In genomic region chr11:66889974-66890373, GRCh38 we compare ENCODE assay signal across 23 cellular contexts. TPM values are rescaled to one million over a fixed set of nuclear protein-coding genes. Genes with fewer than 3 reads are reported as not detected.
DNase-seq lines count a peak whose midpoint lies in the region; ATAC-seq, FAIRE-seq and TF ChIP-seq lines count a peak whose summit lies in the region.
"Had no signal": no experiment of that assay in that cellular context is flagged by ENCODE, and none has a peak within 500 bp of the region (broad histone marks: within the 10 kb centered on the region; RNA-seq: fewer than 3 reads in every experiment).

No MANE protein-coding gene starts in this region.

- ATAC-seq in A549 (no peak), HG03135 (IDR thresholded peaks at IDR 0.05; ENCODE audit: unreplicated experiment) (no peak), natural killer cell (no peak)
- ATAC-seq: upper lobe of right lung had no signal

- TF ChIP-seq EP300 in A549 (IDR thresholded peaks at IDR 0.05) (no peak), Ishikawa (IDR thresholded peaks at IDR 0.05; ENCODE audit: borderline replicate concordance) (peak; percentile 76)

- no peak overlapping the region for H3K27ac Mint-ChIP-seq in natural killer cell
- H3K27ac Mint-ChIP-seq: progenitor cell of endocrine pancreas had no signal

- H3K36me3 Mint-ChIP-seq in natural killer cell = no peaks in the 10 kb centered on the region

- intact Hi-C loops in testis (cut with DNase I; ENCODE audit: low total_unique reads) (no loop called here), natural killer cell (cut with micrococcal nuclease) (no loop called here)

- POLR2A ChIA-PET in A549 (lab: Yijun Ruan, JAX) = no interaction called here

- DNase-seq in A549 (ENCODE audit: low read depth in 1 of 2, low spot score in 1 of 2) (no peak), adipocyte (ENCODE audit: low read depth) (peak; percentile 50), myocyte (ENCODE audit: low read depth) (peak; percentile 17), testis (no peak), natural killer cell (no peak), GM19240 (ENCODE audit: insufficient read length, low spot score) (no peak)
- DNase-seq: 8988T; activated CD4-positive, alpha-beta T cell treated with anti-CD3 and anti-CD28 coated beads, Interleukin-2, amount 50 U/mL, for 48 hours; activated CD4-positive, CD25-positive, alpha-beta regulatory T cell; activated CD8-positive, alpha-beta memory T cell treated with anti-CD3 and anti-CD28 coated beads, Interleukin-2, amount 50 U/mL, for 4 hours; DND-41; effector CD4-positive, alpha-beta T cell; NCI-H1105 treated with DMSO at 0.1 percent for 48 hours; NCI-H2029 treated with DMSO at 0.1 percent for 48 hours; NCI-H2227 treated with DMSO at 0.1 percent for 48 hours; substantia nigra; T1000; upper lobe of right lung had no signal

- H3K4me1 ChIP-seq in A549 (peaks cover 86% of the 10 kb centered on the region), adipocyte (ENCODE audit: control insufficient read depth, insufficient read depth, low read length) (peaks cover 32% of the 10 kb centered on the region), testis (no peaks in the 10 kb centered on the region)
- H3K4me1 ChIP-seq: upper lobe of right lung had no signal

- H3K4me1 Mint-ChIP-seq in natural killer cell = no peaks in the 10 kb centered on the region

- H3K27ac ChIP-seq in A549 (peak overlapping the region; percentile 95 to 97), testis (no peak overlapping the region)
- H3K27ac ChIP-seq: upper lobe of right lung had no signal

- CTCF ChIA-PET in A549 (lab: Yijun Ruan, JAX) = interaction anchor here (1.9 kb wide), 1 partner anchor 86 kb away, joined by 7 read pairs; the partner anchor contains the start of gene C11orf86

- H3K9me3 ChIP-seq in A549 (no peaks in the 10 kb centered on the region), adipocyte (ENCODE audit: control insufficient read depth, low read length) (no peaks in the 10 kb centered on the region), testis (no peaks in the 10 kb centered on the region)
- H3K9me3 ChIP-seq: upper lobe of right lung had no signal

- H3K36me3 ChIP-seq in adipocyte (ENCODE audit: control insufficient read depth, insufficient read depth, low read length, severe bottlenecking) = peaks cover 3% of the 10 kb centered on the region
- no peaks in the 10 kb centered on the region for H3K36me3 ChIP-seq in testis (ENCODE audit: low read depth, missing control alignments)
- H3K36me3 ChIP-seq: upper lobe of right lung had no signal

- no peak overlapping the region for H3K9ac ChIP-seq in adipocyte (ENCODE audit: low read length)

- TF ChIP-seq POLR2A in A549 (IDR thresholded peaks at IDR 0.05; ENCODE audit: low read length) (no peak), testis (IDR thresholded peaks at IDR 0.05) (no peak)

- peak overlapping the region; percentile 25; the same call in 1 of the 3 replicates for H3K4me2 ChIP-seq in A549

- WGBS in A549 (ENCODE audit: missing lambda C conversion rate) = 79% methylated on average over 8 of the region's 8 CpGs
- 78 to 87% methylated on average over 8 of the region's 8 CpGs for WGBS in testis, 2 donors

- FAIRE-seq in A549 (lab: Jason Lieb, UNC) = no peak
- FAIRE-seq: H1, keratinocyte had no signal

- TF ChIP-seq CTCF in A549 (IDR thresholded peaks at IDR 0.05) (no peak), testis (IDR thresholded peaks at IDR 0.05) (no peak), natural killer cell (IDR thresholded peaks at IDR 0.05) (no peak)

- H3K27me3 Mint-ChIP-seq in natural killer cell (ENCODE audit: low read depth in 2 of 2) = peaks cover 0 to 11% of the 10 kb centered on the region in 2 donors

- no peaks in the 10 kb centered on the region for H3K27me3 ChIP-seq in adipocyte (replicated peaks; ENCODE audit: control insufficient read depth, insufficient read depth, low read length)
- no peaks in the 10 kb centered on the region for H3K27me3 ChIP-seq in testis
- H3K27me3 ChIP-seq: upper lobe of right lung had no signal

- TF ChIP-seq RAD21 in A549 (conservative IDR thresholded peaks at IDR 0.05 in 1 of 2, IDR thresholded peaks at IDR 0.05 in 1 of 2) (no peak), Ishikawa (IDR thresholded peaks at IDR 0.05; ENCODE audit: low read depth) (no peak)

- H3K4me3 ChIP-seq in A549 = no peak overlapping the region
- H3K4me3 ChIP-seq in adipocyte (ENCODE audit: low read length) = no peak overlapping the region
- no peak overlapping the region for H3K4me3 ChIP-seq in testis
- H3K4me3 ChIP-seq: upper lobe of right lung had no signal

- no peaks in the 10 kb centered on the region for H3K9me3 Mint-ChIP-seq in natural killer cell

- H3K4me3 Mint-ChIP-seq in natural killer cell = no peak overlapping the region

TF ChIP-seq in A549, 52 proteins besides CTCF, POLR2A, EP300 and RAD21:
- no peak for TF ChIP-seq SREBF2 (IDR thresholded peaks at IDR 0.05)
- no peak for TF ChIP-seq HOXB5 (CRISPR knock-in tag; IDR thresholded peaks at IDR 0.05)
- no peak for TF ChIP-seq CBX8 (IDR thresholded peaks at IDR 0.05)

TF ChIP-seq in Ishikawa, 13 proteins besides CTCF, POLR2A, EP300 and RAD21:
- TF ChIP-seq TEAD4 (IDR thresholded peaks at IDR 0.05) = peak; percentile 69
- no peak for TF ChIP-seq MAX (IDR thresholded peaks at IDR 0.05)
- TF ChIP-seq TCF12 (IDR thresholded peaks at IDR 0.05; ENCODE audit: low read depth) = peak; percentile 59; the same call in 1 of the 2 replicates
TF ChIP-seq in Ishikawa: peak in this region for 2.

RNA-seq across cellular contexts. Expression of gene LRFN4, which starts 33.1 kb away (rescaled TPM):
- polyA plus RNA-seq in A549 (2011; rRNA removed) = 7.9 and 8.8 TPM in 2 replicates
- polyA plus RNA-seq in A549 (2012; cell fraction: cytosol; rRNA removed) = 33.9 and 65.3 TPM in 2 replicates
- polyA plus RNA-seq in A549 (2012; cell fraction: nucleus; rRNA removed) = 114 and 175 TPM in 2 replicates
- 33.9 to 50.0 TPM (median 44.7 TPM) in 3 replicates for polyA plus RNA-seq in A549 (2017; fragmentation: RNase III; extraction: RNeasy Plus Mini Kit Qiagen cat#74134 plus additional on column Dnase treatment)
- polyA minus RNA-seq in A549 (2011; rRNA and poly(A)+ RNA removed) = 4.7 and 6.6 TPM in 2 replicates
- total RNA-seq in myocyte = 117 and 129 TPM in 2 replicates
- polyA plus RNA-seq in myocyte (2012) = 38.0 TPM
- 10 to 100 TPM; 23.2 to 24.6 TPM for total RNA-seq in testis
- 27.2 TPM for polyA plus RNA-seq in testis (ENCODE audit: insufficient read depth, low read depth, low replicate concordance)
- 1 to 10 TPM; 1.2 to 3.4 (median 2.0) TPM for total RNA-seq in natural killer cell

RNA-seq across cellular contexts. Expression of gene RCE1, which starts 46.7 kb away (rescaled TPM):
- polyA plus RNA-seq in A549 (2011; rRNA removed) (20.3 and 22.1 TPM in 2 replicates), A549 (2017; fragmentation: RNase III; extraction: RNeasy Plus Mini Kit Qiagen cat#74134 plus additional on column Dnase treatment) (21.3 to 23.3 TPM (median 22.5 TPM) in 3 replicates), testis (ENCODE audit: insufficient read depth, low read depth, low replicate concordance) (26.4 TPM)
- polyA plus RNA-seq in A549 (2012; cell fraction: cytosol; rRNA removed) = 49.2 and 69.1 TPM in 2 replicates
- polyA plus RNA-seq in A549 (2012; cell fraction: nucleus; rRNA removed) = 128 and 157 TPM in 2 replicates
- polyA minus RNA-seq in A549 (2011; rRNA and poly(A)+ RNA removed) = 19.6 and 26.8 TPM in 2 replicates
- total RNA-seq in myocyte (10.5 and 12.5 TPM in 2 replicates), testis (10 to 100 TPM; 54.3 to 56.9 TPM), natural killer cell (10 to 100 TPM; 41.3 to 47.0 (median 41.7) TPM)
- polyA plus RNA-seq in myocyte (2012) = 13.8 TPM

Comparison
In these comparisons a context has a peak if more than half of its experiments do, and no peak if none do; other contexts are left out.
1. DNase-seq: peak in adipocyte (single experiment) and myocyte (single experiment); none in A549 (0 of 2), testis (single experiment), natural killer cell (single experiment) and GM19240 (single experiment).
2. H3K27ac ChIP-seq: peak in A549 (2 of 2); none in testis (0 of 2).
3. RNA of gene LRFN4, which starts 33.1 kb away (total RNA-seq): 117 to 129 TPM in myocyte and 23.2 to 24.6 TPM in testis; 1.2 to 3.4 TPM in natural killer cell; every median in the first group is over 4 times any median in the second.